Comparison of ENCODE assay signal across 7 cellular contexts in the genomic region with DNA sequence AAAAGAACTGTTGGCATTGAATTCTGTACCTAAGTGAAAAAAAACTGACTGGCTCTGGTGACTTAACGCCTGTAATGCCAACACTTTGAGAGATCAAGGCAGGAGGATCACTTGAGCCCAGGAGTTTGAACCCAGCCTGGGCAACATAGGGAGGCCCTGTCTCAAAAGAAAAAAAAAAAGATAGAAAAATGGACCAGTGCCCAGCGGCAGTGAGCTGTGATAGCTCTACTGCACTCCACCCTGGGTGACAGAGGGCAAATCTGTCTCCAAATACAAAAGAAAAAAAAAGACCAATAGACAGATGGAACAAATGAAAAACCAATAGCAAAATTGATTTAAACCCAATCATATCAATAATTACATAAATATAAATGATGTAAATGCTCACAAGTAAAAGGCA. TPM values are rescaled to one million over a fixed set of nuclear protein-coding genes. Genes with fewer than 3 reads are reported as not detected.
DNase-seq lines count a peak whose midpoint lies in the region; ATAC-seq, FAIRE-seq and TF ChIP-seq lines count a peak whose summit lies in the region.
"Had no signal": no experiment of that assay in that cellular context is flagged by ENCODE, and none has a peak within 500 bp of the region (broad histone marks: within the 10 kb centered on the region; RNA-seq: fewer than 3 reads in every experiment).

No MANE protein-coding gene starts in this region.

- H2AK5ac ChIP-seq in neuronal stem cell (ENCODE audit: low read depth, low read length) = no peak overlapping the region

- H3K4me3 Mint-ChIP-seq in activated CD8-positive, alpha-beta T cell treated with anti-CD3 and anti-CD28 coated beads, Interleukin-2, amount 10 ng/mL, durations not matched to agents 7 days and 5 days = peak overlapping the region; percentile 55

- no peak overlapping the region for H2BK5ac ChIP-seq in neuronal stem cell (ENCODE audit: low read length)

- H3K79me2 ChIP-seq in smooth muscle cell (ENCODE audit: low read depth) = no peaks in the 10 kb centered on the region

- H3K36me3 ChIP-seq in smooth muscle cell (ENCODE audit: low read depth) = no peaks in the 10 kb centered on the region
- peaks cover 0 to 11% of the 10 kb centered on the region in 2 donors for H3K36me3 ChIP-seq in neuronal stem cell (replicated peaks in 1 of 2; ENCODE audit: control insufficient read depth in 2 of 2, insufficient read depth in 2 of 2, low read length in 2 of 2)

- no peak overlapping the region for H3K23ac ChIP-seq in neuronal stem cell (ENCODE audit: low read depth, low read length, poor library complexity)

- no peak overlapping the region for H3K4ac ChIP-seq in neuronal stem cell (ENCODE audit: low read length)

- peaks cover 1% of the 10 kb centered on the region for H3K36me3 Mint-ChIP-seq in activated CD8-positive, alpha-beta T cell treated with anti-CD3 and anti-CD28 coated beads, Interleukin-2, amount 10 ng/mL, durations not matched to agents 7 days and 5 days (ENCODE audit: low read depth)

- H3K4me1 Mint-ChIP-seq in activated CD8-positive, alpha-beta T cell treated with anti-CD3 and anti-CD28 coated beads, Interleukin-2, amount 10 ng/mL, durations not matched to agents 7 days and 5 days (ENCODE audit: low read depth) = peaks cover 8% of the 10 kb centered on the region

- no peak overlapping the region for H3K14ac ChIP-seq in neuronal stem cell (ENCODE audit: low read length)

- H4K20me1 ChIP-seq in smooth muscle cell (ENCODE audit: low read depth) = no peaks in the 10 kb centered on the region

- no peak overlapping the region for H4K91ac ChIP-seq in neuronal stem cell (ENCODE audit: low read depth, low read length, poor library complexity)

- H2BK12ac ChIP-seq in neuronal stem cell (ENCODE audit: low read length) = no peak overlapping the region

- H4K8ac ChIP-seq in neuronal stem cell (ENCODE audit: low read depth, low read length) = no peak overlapping the region

- H3K9me3 Mint-ChIP-seq in activated CD8-positive, alpha-beta T cell treated with anti-CD3 and anti-CD28 coated beads, Interleukin-2, amount 10 ng/mL, durations not matched to agents 7 days and 5 days (ENCODE audit: insufficient read depth) = peaks cover 12% of the 10 kb centered on the region

- no peak overlapping the region for H2BK15ac ChIP-seq in neuronal stem cell (ENCODE audit: low read length)

- peaks cover 16% of the 10 kb centered on the region for H3K27me3 Mint-ChIP-seq in activated CD8-positive, alpha-beta T cell treated with anti-CD3 and anti-CD28 coated beads, Interleukin-2, amount 10 ng/mL, durations not matched to agents 7 days and 5 days (ENCODE audit: low read depth)

- peaks cover 18% of the 10 kb centered on the region for H3K27me3 ChIP-seq in smooth muscle cell (ENCODE audit: low read depth)
- peaks cover 0 to 6% (median 0%) of the 10 kb centered on the region in 3 experiments for H3K27me3 ChIP-seq in neuronal stem cell (ENCODE audit: control insufficient read depth in 3 of 3, insufficient read depth in 3 of 3, low read depth in 1 of 3, low read length in 3 of 3)

- H2BK120ac ChIP-seq in neuronal stem cell (ENCODE audit: low read depth, low read length) = no peak overlapping the region

- CTCF ChIA-PET in activated CD8-positive, alpha-beta T cell treated with anti-CD3 and anti-CD28 coated beads, Interleukin-2, amount 10 ng/mL, durations not matched to agents 7 days and 5 days (lab: Charles Lee) = interaction anchor here (1.2 kb wide), 1 partner anchor 373 kb away, joined by 3 read pairs; no protein-coding TSS in a partner anchor

- no peaks in the 10 kb centered on the region for H3K79me1 ChIP-seq in neuronal stem cell (ENCODE audit: low read depth, low read length)

- no peak overlapping the region for H3K27ac ChIP-seq in smooth muscle cell (ENCODE audit: low read depth)
- H3K27ac ChIP-seq in neuronal stem cell (replicated peaks; ENCODE audit: low read length) = no peak overlapping the region

- H3K9ac ChIP-seq in smooth muscle cell (ENCODE audit: low read depth) (no peak overlapping the region), neuronal stem cell (ENCODE audit: low read depth, low read length, poor library complexity) (no peak overlapping the region)

- H3F3A ChIP-seq in smooth muscle cell (ENCODE audit: low read depth) = no peaks in the 10 kb centered on the region

- H3K18ac ChIP-seq in neuronal stem cell (ENCODE audit: low read length) = no peak overlapping the region

- TF ChIP-seq CTCF in foreskin fibroblast (IDR thresholded peaks at IDR 0.05; ENCODE audit: low read depth, low read length) (no peak), smooth muscle cell (IDR thresholded peaks at IDR 0.05; ENCODE audit: borderline replicate concordance, insufficient read depth, poor library complexity, severe bottlenecking) (no peak)

- FAIRE-seq in frontal cortex (lab: Jason Lieb, UNC) = no peak
- FAIRE-seq: HTR-8/SVneo had no signal

- peak overlapping the region; percentile 47 to 52 for H3K4me3 ChIP-seq in foreskin fibroblast (ENCODE audit: low read depth in 1 of 2, low read length in 2 of 2)
- peak overlapping the region; percentile 49 for H3K4me3 ChIP-seq in smooth muscle cell
- H3K4me3 ChIP-seq in neuronal stem cell (ENCODE audit: low read length in 2 of 2) = no peak overlapping the region

- no peak for ATAC-seq in activated CD8-positive, alpha-beta T cell treated with anti-CD3 and anti-CD28 coated beads, Interleukin-2, amount 10 ng/mL, durations not matched to agents 7 days and 5 days

- no peak for DNase-seq in activated CD8-positive, alpha-beta T cell treated with anti-CD3 and anti-CD28 coated beads, Interleukin-2, amount 10 ng/mL, durations not matched to agents 7 days and 5 days
- DNase-seq in foreskin fibroblast (no peak), smooth muscle cell (lab: John Stamatoyannopoulos, UW; ENCODE audit: unreplicated experiment) (no peak), frontal cortex (ENCODE audit: low spot score in 2 of 2) (no peak), AG08395 (ENCODE audit: low spot score) (no peak), neuronal stem cell (ENCODE audit: low spot score) (no peak)

- POLR2A ChIA-PET in activated CD8-positive, alpha-beta T cell treated with anti-CD3 and anti-CD28 coated beads, Interleukin-2, amount 10 ng/mL, durations not matched to agents 7 days and 5 days (lab: Charles Lee) = interaction anchor here (0.7 kb wide), 1 partner anchor 33 kb away, joined by 3 read pairs; no protein-coding TSS in a partner anchor

- H2AFZ ChIP-seq in smooth muscle cell (ENCODE audit: low read depth) = peak overlapping the region; percentile 66
- no peak overlapping the region for H2AFZ ChIP-seq in neuronal stem cell (ENCODE audit: low read length)

- 78% methylated on average over 2 of the region's 2 CpGs for WGBS in smooth muscle cell (ENCODE audit: low lambda C conversion rate)
- no CpG with 5 or more reads among the region's 2 CpGs for WGBS in neuronal stem cell (ENCODE audit: extremely low coverage in 2 of 2, insufficient read length in 2 of 2, insufficient replicate concordance in 1 of 2), 2 donors

- H3K4me2 ChIP-seq in smooth muscle cell (peak overlapping the region; percentile 93), neuronal stem cell (ENCODE audit: insufficient read depth, low read length, poor library complexity, severe bottlenecking) (no peak overlapping the region)

- peaks cover under 1% of the 10 kb centered on the region for H3K9me3 ChIP-seq in smooth muscle cell (replicated peaks; ENCODE audit: low read depth)
- peaks cover 2 to 27% of the 10 kb centered on the region in 2 donors for H3K9me3 ChIP-seq in neuronal stem cell (replicated peaks in 1 of 2; ENCODE audit: control insufficient read depth in 2 of 2, insufficient read depth in 1 of 2, low read depth in 1 of 2, low read length in 2 of 2)

- H3K4me1 ChIP-seq in smooth muscle cell (ENCODE audit: low read depth) = peaks cover 4% of the 10 kb centered on the region
- H3K4me1 ChIP-seq in neuronal stem cell (ENCODE audit: control insufficient read depth in 2 of 2, insufficient read depth in 1 of 2, low read depth in 1 of 2, low read length in 2 of 2) = no peaks in the 10 kb centered on the region

- H3K27ac Mint-ChIP-seq in activated CD8-positive, alpha-beta T cell treated with anti-CD3 and anti-CD28 coated beads, Interleukin-2, amount 10 ng/mL, durations not matched to agents 7 days and 5 days = no peak overlapping the region

RNA-seq across cellular contexts. Expression of a gene that starts 0.7 kb away (rescaled TPM):
- under 1 TPM; 0.37 to 0.61 TPM for total RNA-seq in activated CD8-positive, alpha-beta T cell treated with anti-CD3 and anti-CD28 coated beads, Interleukin-2, amount 10 ng/mL, durations not matched to agents 7 days and 5 days
- total RNA-seq in smooth muscle cell (0.85 TPM in 1 of 2 replicates, not detected in the other), frontal cortex (1.2 TPM)
- polyA plus RNA-seq in smooth muscle cell = 0.62 and 1.1 TPM in 2 replicates
- polyA plus RNA-seq in neuronal stem cell (2013, experiment 1 of 2) = 0.71 TPM
- polyA plus RNA-seq in neuronal stem cell (2013, experiment 2 of 2) = 0.62 TPM

RNA-seq across cellular contexts. Expression of a gene that starts 22.7 kb away (rescaled TPM):
- total RNA-seq in activated CD8-positive, alpha-beta T cell treated with anti-CD3 and anti-CD28 coated beads, Interleukin-2, amount 10 ng/mL, durations not matched to agents 7 days and 5 days = 10 to 100 TPM; 46.3 to 50.6 TPM
- total RNA-seq in smooth muscle cell = 67.5 and 79.6 TPM in 2 replicates
- 83.0 and 86.4 TPM in 2 replicates for polyA plus RNA-seq in smooth muscle cell
- total RNA-seq in frontal cortex = 21.6 TPM
- 43.2 TPM for polyA plus RNA-seq in neuronal stem cell (2013, experiment 1 of 2)
- 43.8 TPM for polyA plus RNA-seq in neuronal stem cell (2013, experiment 2 of 2)

RNA-seq across cellular contexts. Expression of a gene that starts 22.9 kb away (rescaled TPM):
- total RNA-seq in activated CD8-positive, alpha-beta T cell treated with anti-CD3 and anti-CD28 coated beads, Interleukin-2, amount 10 ng/mL, durations not matched to agents 7 days and 5 days = 1 to 10 TPM; 4.0 to 5.3 TPM
- total RNA-seq in smooth muscle cell = 13.4 and 23.9 TPM in 2 replicates
- 20.4 and 21.9 TPM in 2 replicates for polyA plus RNA-seq in smooth muscle cell
- 17.9 TPM for total RNA-seq in frontal cortex
- polyA plus RNA-seq in neuronal stem cell (2013, experiment 1 of 2) = 11.4 TPM
- polyA plus RNA-seq in neuronal stem cell (2013, experiment 2 of 2) = 11.4 TPM

RNA-seq across cellular contexts. Expression of a gene that starts 37.6 kb away (rescaled TPM):
- total RNA-seq in activated CD8-positive, alpha-beta T cell treated with anti-CD3 and anti-CD28 coated beads, Interleukin-2, amount 10 ng/mL, durations not matched to agents 7 days and 5 days = 10 to 100 TPM; 43.5 to 44.4 TPM
- total RNA-seq in smooth muscle cell = 14.7 and 16.8 TPM in 2 replicates
- polyA plus RNA-seq in smooth muscle cell = 25.1 and 29.8 TPM in 2 replicates
- 31.8 TPM for total RNA-seq in frontal cortex
- polyA plus RNA-seq in neuronal stem cell (2013, experiment 1 of 2) = 29.5 TPM
- 28.5 TPM for polyA plus RNA-seq in neuronal stem cell (2013, experiment 2 of 2)

RNA-seq across cellular contexts. Expression of a gene that starts 37.9 kb away (rescaled TPM):
- total RNA-seq in activated CD8-positive, alpha-beta T cell treated with anti-CD3 and anti-CD28 coated beads, Interleukin-2, amount 10 ng/mL, durations not matched to agents 7 days and 5 days = 10 to 100 TPM; 36.6 to 38.9 TPM
- total RNA-seq in smooth muscle cell (40.9 and 54.4 TPM in 2 replicates), frontal cortex (75.0 TPM)
- 44.8 and 48.8 TPM in 2 replicates for polyA plus RNA-seq in smooth muscle cell
- 19.9 TPM for polyA plus RNA-seq in neuronal stem cell (2013, experiment 1 of 2)
- 21.2 TPM for polyA plus RNA-seq in neuronal stem cell (2013, experiment 2 of 2)

Comparison
In these comparisons a context has a peak if more than half of its experiments do, and no peak if none do; other contexts are left out.
1. H3K4me3 ChIP-seq: peak in foreskin fibroblast (2 of 2) and smooth muscle cell (single experiment); none in neuronal stem cell (0 of 2).